20 cellular contexts compared by ENCODE assay signal in the genomic region with DNA sequence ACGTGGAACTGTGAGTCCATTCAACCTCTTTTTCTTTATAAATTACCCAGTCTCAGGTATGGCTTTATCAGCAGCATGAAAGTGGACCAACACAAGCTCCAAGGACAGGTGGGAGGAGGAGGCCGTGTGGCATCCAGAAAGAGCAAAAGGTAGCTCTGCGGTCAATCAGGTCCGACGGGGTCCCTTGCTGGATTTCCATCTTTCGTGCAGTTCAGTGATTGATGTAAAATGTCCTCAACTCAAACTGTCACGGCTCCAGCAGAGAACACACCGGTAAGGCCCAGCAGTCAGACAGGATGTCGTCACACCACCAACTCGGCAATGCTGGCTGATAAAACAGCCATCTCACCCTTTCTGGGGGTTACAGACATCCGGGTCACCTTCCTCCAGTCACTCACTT.
"Had no signal": no experiment of that assay in that cellular context is flagged by ENCODE, and none has a peak within 500 bp of the region (broad histone marks: within the 10 kb centered on the region; RNA-seq: fewer than 3 reads in every experiment).

No MANE protein-coding gene starts in this region.

- H3K4me1 Mint-ChIP-seq: activated naive CD8-positive, alpha-beta T cell treated with anti-CD3 and anti-CD28 coated beads for 36 hours; T-cell had no signal

- H3K27ac ChIP-seq: breast epithelium, prostate gland, upper lobe of left lung, WERI-Rb-1 had no signal

- H3K36me3 ChIP-seq: breast epithelium, prostate gland, upper lobe of left lung, WERI-Rb-1 had no signal

- H3K27me3 ChIP-seq: breast epithelium, upper lobe of left lung had no signal

- H3K36me3 Mint-ChIP-seq: activated naive CD8-positive, alpha-beta T cell treated with anti-CD3 and anti-CD28 coated beads for 36 hours; naive B cell; T-cell had no signal

- H3K27ac Mint-ChIP-seq: activated naive CD8-positive, alpha-beta T cell treated with anti-CD3 and anti-CD28 coated beads for 36 hours; dendritic cell treated with granulocyte-macrophage colony-stimulating factor and Interleukin-4, amounts not matched to agents 40 ng/mL and 50 ng/mL, for 4 days; T-cell; T-helper 2 cell treated with Interferon-gamma antibody and Interleukin-4, amounts not matched to agents 5 μg/mL and 100 μg/mL, for 36 hours had no signal

- ATAC-seq: left lobe of liver, T-cell had no signal

- FAIRE-seq: endometrium, kidney had no signal

- H3K4me3 Mint-ChIP-seq: activated naive CD8-positive, alpha-beta T cell treated with anti-CD3 and anti-CD28 coated beads for 36 hours; dendritic cell treated with granulocyte-macrophage colony-stimulating factor and Interleukin-4, amounts not matched to agents 40 ng/mL and 50 ng/mL, for 4 days; naive B cell; T-cell; T-helper 2 cell treated with Interferon-gamma antibody and Interleukin-4, amounts not matched to agents 5 μg/mL and 100 μg/mL, for 36 hours had no signal

- DNase-seq: activated CD4-positive, alpha-beta T cell treated with anti-CD3 and anti-CD28 coated beads, Interleukin-2, amount 50 U/mL, for 48 hours; activated naive CD4-positive, alpha-beta T cell treated with Interleukin-2 at 50 U/mL for 16 hours; activated naive CD8-positive, alpha-beta T cell treated with anti-CD3 and anti-CD28 coated beads for 36 hours; activated T-cell treated with anti-CD3 and anti-CD28 coated beads, Interleukin-2, amount 50 U/mL, for 48 hours; effector CD4-positive, alpha-beta T cell; naive B cell; occipital lobe; stimulated activated CD4-positive, alpha-beta T cell treated with anti-CD3 and anti-CD28 coated beads, Interleukin-4, amount 100 ng/mL, for 24 hours; stimulated activated naive CD4-positive, alpha-beta T cell treated with Interleukin-2 at 50 U/mL for 16 hours; T-cell; upper lobe of left lung; WERI-Rb-1 had no signal

- H3K9me3 Mint-ChIP-seq: activated naive CD8-positive, alpha-beta T cell treated with anti-CD3 and anti-CD28 coated beads for 36 hours; T-helper 2 cell treated with Interferon-gamma antibody and Interleukin-4, amounts not matched to agents 5 μg/mL and 100 μg/mL, for 36 hours had no signal

- H3K27me3 Mint-ChIP-seq: activated naive CD8-positive, alpha-beta T cell treated with anti-CD3 and anti-CD28 coated beads for 36 hours; dendritic cell treated with granulocyte-macrophage colony-stimulating factor and Interleukin-4, amounts not matched to agents 40 ng/mL and 50 ng/mL, for 4 days had no signal

- H3K9me3 ChIP-seq: breast epithelium, prostate gland, upper lobe of left lung had no signal

- H3K4me3 ChIP-seq: breast epithelium, lung, prostate gland, upper lobe of left lung had no signal
